Comparison of ENCODE assay signal across 8 cellular contexts in genomic region chr1:28248273-28249012, GRCh38. TPM values are rescaled to one million over a fixed set of nuclear protein-coding genes. Genes with fewer than 3 reads are reported as not detected.
A peak's percentile ranks its signal among the peaks of the same experiment; 100 is the strongest.
DNase-seq lines count a peak whose midpoint lies in the region; ATAC-seq and TF ChIP-seq lines count a peak whose summit lies in the region.

No MANE protein-coding gene starts in this region.

- H3K4me3 ChIP-seq in neural cell (ENCODE audit: low read length) = no peak overlapping the region

- H3K27me3 ChIP-seq in neural cell (ENCODE audit: insufficient read depth, low read depth, low read length) = no peaks in the 10 kb centered on the region

- no peak overlapping the region for H2AFZ ChIP-seq in neural cell (ENCODE audit: low read depth, low read length)

- no peaks in the 10 kb centered on the region for H3F3A ChIP-seq in neural cell (ENCODE audit: insufficient read depth, low read length, poor library complexity, severe bottlenecking)

- no peaks in the 10 kb centered on the region for H3K9me3 ChIP-seq in neural cell (ENCODE audit: low read length)

- no peak overlapping the region for H3K9ac ChIP-seq in neural cell (ENCODE audit: low read length)

- DNase-seq in GDM1 (lab: John Stamatoyannopoulos, UW) (peak; percentile 63), LHCN-M2 (ENCODE audit: low read depth) (peak; percentile 76), RWPE1 (ENCODE audit: low spot score) (peak; percentile 63), fibroblast of the conjunctiva (ENCODE audit: low read depth) (peak; percentile 74)
- peak; percentile 71 for DNase-seq in activated T-helper 9 cell treated with anti-CD3 and anti-CD28 coated beads, Interleukin-2, amount 50 U/mL, for 16 hours (ENCODE audit: low read depth)
- peak; percentile 87 for DNase-seq in stimulated activated naive CD8-positive, alpha-beta T cell treated with anti-CD3 and anti-CD28 coated beads, Interleukin-15, Interleukin-2, amounts not matched to agents 100 U/mL and 50 U/mL, for 24 hours

- CTCF ChIA-PET in RWPE1 (lab: Yijun Ruan, JAX) = interaction anchor here (0.5 to 1.9 kb wide), 17 partner anchors 10 to 161 kb away, joined by 3 to 14 read pairs (median 4); partner anchors contain the start of genes DNAJC8 and MED18

- TF ChIP-seq CTCF in RWPE1 (conservative IDR thresholded peaks at IDR 0.05; ENCODE audit: low read depth) (peak; percentile 94), neural cell (IDR thresholded peaks at IDR 0.05; ENCODE audit: poor library complexity, severe bottlenecking) (peak; percentile 84)

- H4K20me1 ChIP-seq in neural cell (ENCODE audit: insufficient read depth) = no peaks in the 10 kb centered on the region

- ATAC-seq in stimulated activated naive CD8-positive, alpha-beta T cell treated with anti-CD3 and anti-CD28 coated beads, Interleukin-15, Interleukin-2, amounts not matched to agents 100 U/mL and 50 U/mL, for 24 hours = peak; percentile 20
- no peak for ATAC-seq in GM21367 (IDR thresholded peaks at IDR 0.05; ENCODE audit: unreplicated experiment)

- H3K9me2 ChIP-seq in neural cell (ENCODE audit: insufficient read depth, low read length) = no peaks in the 10 kb centered on the region

- H3K4me2 ChIP-seq in neural cell (ENCODE audit: low read length) = no peak overlapping the region

- H3K36me3 ChIP-seq in neural cell (ENCODE audit: insufficient read depth, low read length) = no peaks in the 10 kb centered on the region

- POLR2A ChIA-PET in RWPE1 (lab: Yijun Ruan, JAX; ENCODE audit: low non-redundant PET) = interaction anchor here (0.6 to 1.6 kb wide), 4 partner anchors 11 to 121 kb away, joined by 3 to 7 read pairs (median 4); partner anchors contain the start of genes MED18, PHACTR4 and SESN2

- no peaks in the 10 kb centered on the region for H3K79me2 ChIP-seq in neural cell (replicated peaks; ENCODE audit: insufficient read depth, low read length)

- peak; percentile 77 for TF ChIP-seq RAD21 in neural cell (conservative IDR thresholded peaks at IDR 0.05)

- peak overlapping the region; percentile 91 for H3K27ac ChIP-seq in RWPE1
- no peak overlapping the region for H3K27ac ChIP-seq in neural cell (ENCODE audit: low read length)

- no peak for TF ChIP-seq EP300 in neural cell (conservative IDR thresholded peaks at IDR 0.05; ENCODE audit: poor library complexity, severe bottlenecking)

TF ChIP-seq in neural cell, 6 proteins besides CTCF, POLR2A, EP300 and RAD21:
- TF ChIP-seq, protein P1, sequence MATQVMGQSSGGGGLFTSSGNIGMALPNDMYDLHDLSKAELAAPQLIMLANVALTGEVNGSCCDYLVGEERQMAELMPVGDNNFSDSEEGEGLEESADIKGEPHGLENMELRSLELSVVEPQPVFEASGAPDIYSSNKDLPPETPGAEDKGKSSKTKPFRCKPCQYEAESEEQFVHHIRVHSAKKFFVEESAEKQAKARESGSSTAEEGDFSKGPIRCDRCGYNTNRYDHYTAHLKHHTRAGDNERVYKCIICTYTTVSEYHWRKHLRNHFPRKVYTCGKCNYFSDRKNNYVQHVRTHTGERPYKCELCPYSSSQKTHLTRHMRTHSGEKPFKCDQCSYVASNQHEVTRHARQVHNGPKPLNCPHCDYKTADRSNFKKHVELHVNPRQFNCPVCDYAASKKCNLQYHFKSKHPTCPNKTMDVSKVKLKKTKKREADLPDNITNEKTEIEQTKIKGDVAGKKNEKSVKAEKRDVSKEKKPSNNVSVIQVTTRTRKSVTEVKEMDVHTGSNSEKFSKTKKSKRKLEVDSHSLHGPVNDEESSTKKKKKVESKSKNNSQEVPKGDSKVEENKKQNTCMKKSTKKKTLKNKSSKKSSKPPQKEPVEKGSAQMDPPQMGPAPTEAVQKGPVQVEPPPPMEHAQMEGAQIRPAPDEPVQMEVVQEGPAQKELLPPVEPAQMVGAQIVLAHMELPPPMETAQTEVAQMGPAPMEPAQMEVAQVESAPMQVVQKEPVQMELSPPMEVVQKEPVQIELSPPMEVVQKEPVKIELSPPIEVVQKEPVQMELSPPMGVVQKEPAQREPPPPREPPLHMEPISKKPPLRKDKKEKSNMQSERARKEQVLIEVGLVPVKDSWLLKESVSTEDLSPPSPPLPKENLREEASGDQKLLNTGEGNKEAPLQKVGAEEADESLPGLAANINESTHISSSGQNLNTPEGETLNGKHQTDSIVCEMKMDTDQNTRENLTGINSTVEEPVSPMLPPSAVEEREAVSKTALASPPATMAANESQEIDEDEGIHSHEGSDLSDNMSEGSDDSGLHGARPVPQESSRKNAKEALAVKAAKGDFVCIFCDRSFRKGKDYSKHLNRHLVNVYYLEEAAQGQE (IDR thresholded peaks at IDR 0.05; ENCODE audit: borderline replicate concordance) = no peak
- peak; percentile 77 for TF ChIP-seq SMC3 (conservative IDR thresholded peaks at IDR 0.05; ENCODE audit: poor library complexity)

RNA-seq across cellular contexts. Expression of gene SESN2, which starts 10.9 kb away (rescaled TPM):
- total RNA-seq in LHCN-M2 (2014; rRNA removed) = 17.4 and 18.9 TPM in 2 replicates
- 7.3 TPM for polyA plus RNA-seq in LHCN-M2 (2012)
- 7.7 and 9.3 TPM in 2 replicates for polyA plus RNA-seq in neural cell
- 13.0 and 14.1 TPM in 2 replicates for polyA minus RNA-seq in neural cell

RNA-seq across cellular contexts. Expression of gene ATP5IF1, which starts 12.5 kb away (rescaled TPM):
- 183 and 197 TPM in 2 replicates for total RNA-seq in LHCN-M2 (2014; rRNA removed)
- polyA plus RNA-seq in LHCN-M2 (2012) = 314 TPM
- polyA plus RNA-seq in neural cell = 429 and 448 TPM in 2 replicates
- polyA minus RNA-seq in neural cell = 74.7 and 88.0 TPM in 2 replicates

RNA-seq across cellular contexts. Expression of gene DNAJC8, which starts 15.6 kb away (rescaled TPM):
- total RNA-seq in LHCN-M2 (2014; rRNA removed) = 98.7 and 101 TPM in 2 replicates
- polyA plus RNA-seq in LHCN-M2 (2012) = 89.8 TPM
- 150 and 184 TPM in 2 replicates for polyA plus RNA-seq in neural cell
- polyA minus RNA-seq in neural cell = 77.4 and 82.0 TPM in 2 replicates
